8 cellular contexts compared by ENCODE assay signal in the genomic region with DNA sequence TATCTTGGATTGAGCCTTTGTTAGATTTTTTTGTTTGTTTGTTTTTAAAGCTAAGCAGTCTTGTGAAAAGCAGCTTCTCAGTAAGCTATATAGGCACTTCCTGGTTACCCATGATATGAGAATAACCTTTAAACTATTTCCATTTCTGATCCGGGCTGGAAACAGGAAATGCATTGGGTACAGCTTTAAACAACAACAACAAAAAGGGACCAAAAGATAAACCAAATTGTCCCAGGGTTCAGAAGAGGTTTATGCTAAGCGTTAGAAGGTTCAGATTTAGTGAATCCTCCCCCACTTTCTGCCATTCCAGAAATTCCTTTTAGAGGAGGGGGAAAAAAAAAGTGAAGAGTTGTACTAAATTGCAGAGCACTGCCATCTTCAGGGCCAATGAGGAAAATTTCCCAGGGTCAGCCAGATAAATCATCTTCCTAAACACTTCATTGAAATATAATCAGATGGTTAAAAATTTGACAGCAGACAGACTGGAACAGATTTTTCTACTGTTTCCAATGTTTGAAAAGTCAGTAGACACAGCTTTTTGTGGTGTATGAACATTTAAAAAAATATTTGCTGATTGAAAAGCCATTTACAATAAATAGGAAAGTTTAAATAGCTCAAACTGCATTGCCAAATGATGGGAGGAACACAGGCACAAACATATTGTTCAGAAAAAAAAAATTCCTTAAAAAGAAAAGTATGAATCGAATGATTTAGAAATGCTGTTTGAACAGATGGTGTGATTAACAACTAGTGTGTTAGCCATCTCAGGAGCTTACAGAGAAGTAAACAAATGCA.
DNase-seq lines count a peak whose midpoint lies in the region; ATAC-seq and TF ChIP-seq lines count a peak whose summit lies in the region.

No MANE protein-coding gene starts in this region.

- no peaks in the 10 kb centered on the region for H4K20me1 ChIP-seq in Loucy (ENCODE audit: insufficient read depth, low read length, poor library complexity, severe bottlenecking)

- H3K4me1 ChIP-seq in Loucy (ENCODE audit: insufficient read depth, low read length, poor library complexity, severe bottlenecking), result no peaks in the 10 kb centered on the region

- ATAC-seq in T-helper 17 cell, result peak; percentile 35
- no peak for ATAC-seq in HG02852 (IDR thresholded peaks at IDR 0.05; ENCODE audit: unreplicated experiment)
- ATAC-seq in activated CD8-positive, alpha-beta memory T cell treated with anti-CD3 and anti-CD28 coated beads, Interleukin-2, amount 10 ng/mL, durations not matched to agents 7 days and 5 days, result no peak

- DNase-seq in ELR (ENCODE audit: low read depth), result peak; percentile 80
- no peak for DNase-seq in T-helper 17 cell
- DNase-seq in glomerular visceral epithelial cell (ENCODE audit: extremely low spot score), result peak; percentile 79
- DNase-seq in progenitor cell of endocrine pancreas (ENCODE audit: low spot score, unreplicated experiment), result no peak
- DNase-seq in DMS79 (lab: John Stamatoyannopoulos, UW), result no peak
- DNase-seq in activated CD8-positive, alpha-beta memory T cell treated with anti-CD3 and anti-CD28 coated beads, Interleukin-2, amount 10 ng/mL, durations not matched to agents 7 days and 5 days, result no peak

- no peak overlapping the region for H3K4me3 ChIP-seq in Loucy (ENCODE audit: low read length, poor library complexity, severe bottlenecking)

- CTCF ChIA-PET in activated CD8-positive, alpha-beta memory T cell treated with anti-CD3 and anti-CD28 coated beads, Interleukin-2, amount 10 ng/mL, durations not matched to agents 7 days and 5 days (lab: Charles Lee), result interaction anchor here (0.6 to 3.1 kb wide), 13 partner anchors 19 to 860 kb away, joined by 3 to 13 read pairs (median 3); no protein-coding TSS in a partner anchor

- H3K9me2 ChIP-seq in Loucy (replicated peaks; ENCODE audit: low read depth, low read length), result no peaks in the 10 kb centered on the region

- H3K4me3 Mint-ChIP-seq in T-helper 17 cell, result no peak overlapping the region
- peak overlapping the region; percentile 62 for H3K4me3 Mint-ChIP-seq in progenitor cell of endocrine pancreas (ENCODE audit: low read depth)
- no peak overlapping the region for H3K4me3 Mint-ChIP-seq in activated CD8-positive, alpha-beta memory T cell treated with anti-CD3 and anti-CD28 coated beads, Interleukin-2, amount 10 ng/mL, durations not matched to agents 7 days and 5 days

- H3K9me3 ChIP-seq in Loucy (ENCODE audit: insufficient read depth, low read depth, low read length) (no peaks in the 10 kb centered on the region), T-helper 17 cell (ENCODE audit: control insufficient read depth, low read length, poor library complexity, severe bottlenecking) (no peaks in the 10 kb centered on the region)

- H2AFZ ChIP-seq in Loucy (ENCODE audit: low read length), result no peak overlapping the region; the same call in 1 of the 2 replicates

- H3K9me3 Mint-ChIP-seq in progenitor cell of endocrine pancreas (ENCODE audit: low read depth), result no peaks in the 10 kb centered on the region
- H3K9me3 Mint-ChIP-seq in activated CD8-positive, alpha-beta memory T cell treated with anti-CD3 and anti-CD28 coated beads, Interleukin-2, amount 10 ng/mL, durations not matched to agents 7 days and 5 days (ENCODE audit: low read depth), result no peaks in the 10 kb centered on the region

- H3K27ac Mint-ChIP-seq in T-helper 17 cell, result no peak overlapping the region
- H3K27ac Mint-ChIP-seq in progenitor cell of endocrine pancreas, result peak overlapping the region; percentile 96
- H3K27ac Mint-ChIP-seq in activated CD8-positive, alpha-beta memory T cell treated with anti-CD3 and anti-CD28 coated beads, Interleukin-2, amount 10 ng/mL, durations not matched to agents 7 days and 5 days, result no peak overlapping the region

- H3K4me2 ChIP-seq in Loucy (ENCODE audit: low read depth, low read length, poor library complexity, severe bottlenecking), result no peak overlapping the region

- H3K36me3 ChIP-seq in Loucy (ENCODE audit: insufficient read depth, low read length), result no peaks in the 10 kb centered on the region

- TF ChIP-seq CTCF in Loucy (conservative IDR thresholded peaks at IDR 0.05; ENCODE audit: low read length), result peak; percentile 88
- peak; percentile 76 for TF ChIP-seq CTCF in progenitor cell of endocrine pancreas (IDR thresholded peaks at IDR 0.05; ENCODE audit: unreplicated experiment)

- no peak overlapping the region for H3K9ac ChIP-seq in Loucy (ENCODE audit: low read depth, low read length, poor library complexity, severe bottlenecking)

- peaks cover 14% of the 10 kb centered on the region for H3K27me3 Mint-ChIP-seq in T-helper 17 cell
- H3K27me3 Mint-ChIP-seq in progenitor cell of endocrine pancreas, result no peaks in the 10 kb centered on the region
- H3K27me3 Mint-ChIP-seq in activated CD8-positive, alpha-beta memory T cell treated with anti-CD3 and anti-CD28 coated beads, Interleukin-2, amount 10 ng/mL, durations not matched to agents 7 days and 5 days, result peaks cover 14% of the 10 kb centered on the region

- H3K79me2 ChIP-seq in Loucy (ENCODE audit: insufficient read depth, low read length), result no peaks in the 10 kb centered on the region

- H3K27me3 ChIP-seq in Loucy (ENCODE audit: insufficient read depth, low read length, poor library complexity, severe bottlenecking), result no peaks in the 10 kb centered on the region

- H3F3A ChIP-seq in Loucy (ENCODE audit: low read depth), result no peaks in the 10 kb centered on the region

- no peaks in the 10 kb centered on the region for H3K36me3 Mint-ChIP-seq in T-helper 17 cell (ENCODE audit: low read depth)
- no peaks in the 10 kb centered on the region for H3K36me3 Mint-ChIP-seq in progenitor cell of endocrine pancreas (ENCODE audit: insufficient read depth)
- H3K36me3 Mint-ChIP-seq in activated CD8-positive, alpha-beta memory T cell treated with anti-CD3 and anti-CD28 coated beads, Interleukin-2, amount 10 ng/mL, durations not matched to agents 7 days and 5 days, result no peaks in the 10 kb centered on the region

- H3K4me1 Mint-ChIP-seq in T-helper 17 cell, result peaks cover 5% of the 10 kb centered on the region
- H3K4me1 Mint-ChIP-seq in progenitor cell of endocrine pancreas (ENCODE audit: low read depth), result peaks cover 1% of the 10 kb centered on the region
- H3K4me1 Mint-ChIP-seq in activated CD8-positive, alpha-beta memory T cell treated with anti-CD3 and anti-CD28 coated beads, Interleukin-2, amount 10 ng/mL, durations not matched to agents 7 days and 5 days, result peaks cover 2% of the 10 kb centered on the region

Comparison
In these comparisons a context has a peak if more than half of its experiments do, and no peak if none do; other contexts are left out.
1. DNase-seq: peak in ELR (single experiment) and glomerular visceral epithelial cell (single experiment); none in T-helper 17 cell (0 of 3), progenitor cell of endocrine pancreas (single experiment), DMS79 (single experiment) and activated CD8-positive, alpha-beta memory T cell treated with anti-CD3 and anti-CD28 coated beads, Interleukin-2, amount 10 ng/mL, durations not matched to agents 7 days and 5 days (single experiment).